In genomic region chr10:124388823-124389612, GRCh38 we compare ENCODE assay signal across 8 cellular contexts. TPM values are rescaled to one million over a fixed set of nuclear protein-coding genes. Genes with fewer than 3 reads are reported as not detected.
DNase-seq lines count a peak whose midpoint lies in the region; ATAC-seq and TF ChIP-seq lines count a peak whose summit lies in the region.

No MANE protein-coding gene starts in this region.

- peak; percentile 88 for ATAC-seq in GM21515 (IDR thresholded peaks at IDR 0.05; ENCODE audit: unreplicated experiment)

- no peaks in the 10 kb centered on the region for H3K9me3 Mint-ChIP-seq in nephron progenitor cell

- no peaks in the 10 kb centered on the region for H3K36me3 Mint-ChIP-seq in nephron progenitor cell (ENCODE audit: low read depth)

- no peak overlapping the region for H3K27ac Mint-ChIP-seq in nephron progenitor cell

- TF ChIP-seq CTCF in fibroblast of villous mesenchyme (IDR thresholded peaks at IDR 0.05; ENCODE audit: insufficient read depth, low read depth, low read length) (peak; percentile 84), nephron progenitor cell (IDR thresholded peaks at IDR 0.05) (peak; percentile 89)

- DNase-seq in DMS153 (lab: John Stamatoyannopoulos, UW) = peak; percentile 66
- DNase-seq in HuH-7 (ENCODE audit: low spot score) = peak; percentile 97
- DNase-seq in RPMI7951 (ENCODE audit: low read depth) = peak; percentile 79
- peak; percentile 88 for DNase-seq in activated gamma-delta T cell (lab: John Stamatoyannopoulos, UW)
- peak; percentile 82 for DNase-seq in fibroblast of villous mesenchyme (ENCODE audit: low read depth)
- DNase-seq in nephron progenitor cell = peak; percentile 98
- DNase-seq in stimulated activated naive CD4-positive, alpha-beta T cell (lab: John Stamatoyannopoulos, UW) = peak; percentile 76 to 92 (median 88)

- H3K4me3 ChIP-seq in fibroblast of villous mesenchyme (ENCODE audit: low read depth, low read length) = peak overlapping the region; percentile 51

- H3K4me3 Mint-ChIP-seq in nephron progenitor cell = peak overlapping the region; percentile 48

- peaks cover 20% of the 10 kb centered on the region for H3K27me3 Mint-ChIP-seq in nephron progenitor cell (ENCODE audit: low read depth, poor library complexity)

- H3K4me1 Mint-ChIP-seq in nephron progenitor cell = peaks cover 8% of the 10 kb centered on the region

RNA-seq across cellular contexts. Expression of gene OAT, which starts 29.7 kb away (rescaled TPM):
- total RNA-seq in RPMI7951 (2014; rRNA removed; shearing (Covaris generic)) = 167 and 187 TPM in 2 replicates
- 164 and 224 TPM in 2 replicates for total RNA-seq in fibroblast of villous mesenchyme

Comparison
In these comparisons a context has a peak if more than half of its experiments do, and no peak if none do; other contexts are left out.
1. Peak in every context shown above with its lines: DNase-seq, ATAC-seq and H3K4me3 ChIP-seq.